Comparison of ENCODE assay signal across 15 cellular contexts in the genomic region with DNA sequence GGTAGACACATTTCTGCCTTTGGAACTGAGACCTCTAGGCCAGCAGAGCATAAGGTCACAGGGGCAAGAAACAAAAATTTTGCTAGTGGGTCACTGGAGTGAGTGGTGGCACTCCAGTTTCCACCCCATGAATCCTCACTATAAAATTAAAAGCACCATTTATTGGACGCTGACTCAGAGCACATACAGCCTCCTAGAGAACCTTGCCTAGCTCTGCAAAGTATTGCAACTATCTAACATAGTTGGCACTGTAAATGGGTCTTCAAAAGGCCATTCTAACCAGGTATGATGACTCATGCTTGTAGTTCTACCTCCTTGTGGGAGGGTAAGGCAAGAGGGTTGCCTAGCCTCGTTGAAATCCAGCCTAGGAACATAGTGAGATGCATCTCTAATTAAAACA. TPM values are rescaled to one million over a fixed set of nuclear protein-coding genes. Genes with fewer than 3 reads are reported as not detected.
DNase-seq lines count a peak whose midpoint lies in the region; ATAC-seq and TF ChIP-seq lines count a peak whose summit lies in the region.
"Had no signal": no experiment of that assay in that cellular context is flagged by ENCODE, and none has a peak within 500 bp of the region (broad histone marks: within the 10 kb centered on the region; RNA-seq: fewer than 3 reads in every experiment).

No MANE protein-coding gene starts in this region.

- peaks cover 3 to 29% of the 10 kb centered on the region in 2 donors for H3K36me3 ChIP-seq in psoas muscle (ENCODE audit: insufficient read depth in 1 of 2, low read depth in 1 of 2)

- H3K27me3 ChIP-seq in psoas muscle (ENCODE audit: insufficient read depth in 3 of 3, low read length in 2 of 3) (peaks cover 0 to 3% (median 0%) of the 10 kb centered on the region in 3 donors), right cardiac atrium (ENCODE audit: control insufficient read depth, insufficient read depth) (no peaks in the 10 kb centered on the region)

- H3K9me3 ChIP-seq in psoas muscle (no peaks in the 10 kb centered on the region), right cardiac atrium (ENCODE audit: control insufficient read depth, low read length) (no peaks in the 10 kb centered on the region)

- POLR2A ChIA-PET in RWPE1 (lab: Yijun Ruan, JAX; ENCODE audit: low non-redundant PET) (no interaction called here), WTC11 (lab: Charles Lee) (no interaction called here)

- H3K36me3 Mint-ChIP-seq in WTC11: peaks cover 20% of the 10 kb centered on the region

- H3K4me3 ChIP-seq in psoas muscle (no peak overlapping the region), right cardiac atrium (ENCODE audit: low read length) (no peak overlapping the region)
- H3K4me3 ChIP-seq: BLaER1 treated with 17β-estradiol and CSF1 and Interleukin-3, amounts not matched to agents 10 nM and 100 nM had no signal

- H3K4me1 Mint-ChIP-seq in WTC11: no peaks in the 10 kb centered on the region
- H3K4me1 Mint-ChIP-seq: CD4-positive, CD25-positive, alpha-beta regulatory T cell; H9 had no signal

- no peaks in the 10 kb centered on the region for H3K9me3 Mint-ChIP-seq in WTC11
- H3K9me3 Mint-ChIP-seq: CD4-positive, CD25-positive, alpha-beta regulatory T cell; IgD-negative memory B cell had no signal

- H3K27ac ChIP-seq in RWPE1: no peak overlapping the region
- no peak overlapping the region for H3K27ac ChIP-seq in psoas muscle
- no peak overlapping the region for H3K27ac ChIP-seq in right cardiac atrium (ENCODE audit: low read length)
- H3K27ac ChIP-seq: BLaER1 treated with 17β-estradiol and CSF1 and Interleukin-3, amounts not matched to agents 10 nM and 100 nM had no signal

- whole genome bisulfite sequencing in psoas muscle, 3 donors: 40 to 92% (median 88%) methylated on average over 2 of the region's 2 CpGs
- 96% methylated on average over 2 of the region's 2 CpGs for whole genome bisulfite sequencing in right cardiac atrium

- no peaks in the 10 kb centered on the region for H3K4me1 ChIP-seq in psoas muscle
- no peaks in the 10 kb centered on the region for H3K4me1 ChIP-seq in right cardiac atrium (ENCODE audit: control insufficient read depth, insufficient read depth, low read length)

- intact Hi-C loops in psoas muscle (cut with DNase I) (no loop called here), right cardiac atrium (cut with DNase I) (no loop called here)

- CTCF ChIA-PET in RWPE1 (lab: Yijun Ruan, JAX) (no interaction called here), WTC11 (lab: Charles Lee) (no interaction called here)

- TF ChIP-seq CTCF in RWPE1 (conservative IDR thresholded peaks at IDR 0.05; ENCODE audit: low read depth): no peak
- TF ChIP-seq CTCF in psoas muscle (IDR thresholded peaks at IDR 0.05): no peak
- no peak for TF ChIP-seq CTCF in WTC11 (IDR thresholded peaks at IDR 0.05)

- peak; percentile 4 for DNase-seq in HT-29 (ENCODE audit: low spot score)
- DNase-seq in RWPE1 (ENCODE audit: low spot score): peak; percentile 10
- no peak for DNase-seq in psoas muscle
- no peak for DNase-seq in hypothalamus (lab: John Stamatoyannopoulos, UW)
- DNase-seq in right cardiac atrium: no peak
- no peak for DNase-seq in WTC11 (ENCODE audit: low spot score)
- DNase-seq: ACHN; CD4-positive, CD25-positive, alpha-beta regulatory T cell; DMS53; GF-D8; GOT3; H9 had no signal

- H3K27me3 Mint-ChIP-seq in WTC11 (ENCODE audit: low read depth): no peaks in the 10 kb centered on the region
- H3K27me3 Mint-ChIP-seq: CD4-positive, CD25-positive, alpha-beta regulatory T cell; IgD-negative memory B cell had no signal

- H3K4me3 Mint-ChIP-seq in WTC11: no peak overlapping the region
- H3K4me3 Mint-ChIP-seq: CD4-positive, CD25-positive, alpha-beta regulatory T cell; H9; IgD-negative memory B cell had no signal

- ATAC-seq in esophagus mucosa: peak; percentile 64
- ATAC-seq in psoas muscle: peak in 3 of 4 donors; percentile 37 to 66 (median 46)
- ATAC-seq in right cardiac atrium: no peak
- ATAC-seq in WTC11: no peak

- no peak overlapping the region for H3K27ac Mint-ChIP-seq in WTC11
- H3K27ac Mint-ChIP-seq: CD4-positive, CD25-positive, alpha-beta regulatory T cell; H9 had no signal

TF ChIP-seq in WTC11, 78 proteins besides CTCF, POLR2A, EP300 and RAD21:
- no peak for TF ChIP-seq NFYB (CRISPR knock-in tag; conservative IDR thresholded peaks at IDR 0.05; ENCODE audit: low read depth)
- TF ChIP-seq ZNF317 (CRISPR knock-in tag; IDR thresholded peaks at IDR 0.05; ENCODE audit: borderline replicate concordance, low read depth): no peak
- TF ChIP-seq SOX15 (CRISPR knock-in tag; IDR thresholded peaks at IDR 0.05): no peak
- no peak for TF ChIP-seq FOXK1 (CRISPR knock-in tag; IDR thresholded peaks at IDR 0.05)
- no peak for TF ChIP-seq ZNF396 (CRISPR knock-in tag; IDR thresholded peaks at IDR 0.05; ENCODE audit: borderline replicate concordance)

RNA-seq across cellular contexts. Expression of gene RRAGB, which starts 25.1 kb away (rescaled TPM):
- 4.3 and 10.4 TPM in 2 replicates for total RNA-seq in HT-29 (2014; rRNA removed; shearing (Covaris generic))
- total RNA-seq in esophagus mucosa: 5.6 TPM
- total RNA-seq in psoas muscle: 10 to 100 TPM in 1 of 4 donors, 1 to 10 TPM in 3; 7.0 to 11.8 (median 8.3) TPM
- 1 to 10 TPM; 5.2 to 7.9 (median 7.2) TPM for polyA plus RNA-seq in psoas muscle
- 10 to 100 TPM; 11.6 to 15.1 (median 13.6) TPM for total RNA-seq in right cardiac atrium
- polyA plus RNA-seq in right cardiac atrium: 13.3 TPM
- 7.4 to 7.9 TPM (median 7.8 TPM) in 3 replicates for total RNA-seq in WTC11 (2021)

Comparison
In these comparisons a context has a peak if more than half of its experiments do, and no peak if none do; other contexts are left out.
1. DNase-seq: peak in HT-29 (single experiment) and RWPE1 (single experiment); none in psoas muscle (0 of 2), hypothalamus (0 of 51), right cardiac atrium (0 of 3) and WTC11 (single experiment).
2. ATAC-seq: peak in esophagus mucosa (single experiment) and psoas muscle (3 of 4); none in right cardiac atrium (0 of 2) and WTC11 (single experiment).